ENCODE assay signal across 27 cellular contexts in genomic region chr14:71416392-71416791, GRCh38.
DNase-seq lines count a peak whose midpoint lies in the region; ATAC-seq, FAIRE-seq and TF ChIP-seq lines count a peak whose summit lies in the region.
"Had no signal": no experiment of that assay in that cellular context is flagged by ENCODE, and none has a peak within 500 bp of the region (broad histone marks: within the 10 kb centered on the region; RNA-seq: fewer than 3 reads in every experiment).

No MANE protein-coding gene starts in this region.

- H3K27ac ChIP-seq in K562 (ENCODE audit: extremely low read depth, low read depth, low read length) = no peak overlapping the region; the same call in 2 of the 3 replicates
- H3K27ac ChIP-seq in uterus = no peak overlapping the region
- H3K27ac ChIP-seq: ascending aorta, BLaER1, left lung, upper lobe of right lung had no signal

- in situ Hi-C loops in K562 (cut with MboI) = no loop called here

- no peaks in the 10 kb centered on the region for H3K36me3 Mint-ChIP-seq in T-helper 17 cell (ENCODE audit: low read depth)

- no peak for TF ChIP-seq RAD21 in K562 (CRISPR knock-in tag; conservative IDR thresholded peaks at IDR 0.05 in 1 of 2, IDR thresholded peaks at IDR 0.05 in 1 of 2)

- peaks cover 59% of the 10 kb centered on the region for H3K79me2 ChIP-seq in Loucy (ENCODE audit: insufficient read depth, low read length)
- no peaks in the 10 kb centered on the region for H3K79me2 ChIP-seq in K562 (ENCODE audit: control insufficient read depth, insufficient read depth, low read length)

- no peak overlapping the region for H2AFZ ChIP-seq in Loucy (ENCODE audit: low read length)
- H2AFZ ChIP-seq in K562 (ENCODE audit: low read depth, low read length) = no peak overlapping the region

- H3K27me3 ChIP-seq in Loucy (ENCODE audit: insufficient read depth, low read length, poor library complexity, severe bottlenecking) = no peaks in the 10 kb centered on the region
- no peaks in the 10 kb centered on the region for H3K27me3 ChIP-seq in K562 (ENCODE audit: control insufficient read depth in 2 of 2, insufficient read depth in 2 of 2, low read length in 2 of 2)
- no peaks in the 10 kb centered on the region for H3K27me3 ChIP-seq in uterus
- H3K27me3 ChIP-seq: ascending aorta, BLaER1, left lung, upper lobe of right lung had no signal

- intact Hi-C loops in K562 (cut with micrococcal nuclease) (no loop called here), uterus (cut with DNase I; ENCODE audit: low total_unique reads) (no loop called here)

- CTCF ChIA-PET in K562 (lab: Yijun Ruan, JAX; ENCODE audit: low intra/inter-chr PET ratio) = no interaction called here

- no peaks in the 10 kb centered on the region for H3K9me3 ChIP-seq in Loucy (ENCODE audit: insufficient read depth, low read depth, low read length)
- no peaks in the 10 kb centered on the region for H3K9me3 ChIP-seq in K562 (replicated peaks; ENCODE audit: control insufficient read depth, insufficient read depth, low read depth, low read length)
- no peaks in the 10 kb centered on the region for H3K9me3 ChIP-seq in uterus
- H3K9me3 ChIP-seq in T-helper 17 cell (ENCODE audit: control insufficient read depth, low read length, poor library complexity, severe bottlenecking) = no peaks in the 10 kb centered on the region
- H3K9me3 ChIP-seq: ascending aorta, BLaER1, left lung, upper lobe of right lung had no signal

- no peaks in the 10 kb centered on the region for H3K9me2 ChIP-seq in Loucy (replicated peaks; ENCODE audit: low read depth, low read length)

- DNase-seq in EL (peak; percentile 15), K562 (ENCODE audit: extremely low read depth in 1 of 4, low spot score in 3 of 4) (peak in 1 of 4 experiments; percentile 37), kidney tubule cell (ENCODE audit: low spot score) (peak; percentile 41), activated gamma-delta T cell (lab: John Stamatoyannopoulos, UW) (no peak), uterus (no peak), T-helper 17 cell (no peak)
- DNase-seq: activated CD4-positive, alpha-beta memory T cell treated with anti-CD3 and anti-CD28 coated beads for 36 hours; activated CD4-positive, CD25-positive, alpha-beta regulatory T cell; cerebellar nuclear complex; DND-41; foreskin fibroblast; left lung; midbrain; naive thymus-derived CD8-positive, alpha-beta T cell; NCI-H2171; NCI-H748 treated with DMSO at 0.1 percent for 48 hours; retina; small intestine; stimulated activated CD4-positive, alpha-beta T cell treated with anti-CD3 and anti-CD28 coated beads, Interleukin-2, amount 100 ng/mL, for 24 hours; T1000; upper lobe of right lung had no signal

- H3K27ac Mint-ChIP-seq in T-helper 17 cell = no peak overlapping the region
- H3K27ac Mint-ChIP-seq: activated CD4-positive, alpha-beta memory T cell treated with anti-CD3 and anti-CD28 coated beads for 36 hours; activated naive CD8-positive, alpha-beta T cell; activated T-helper 2 cell treated with anti-CD3 and anti-CD28 coated beads, Interferon-gamma antibody, Interleukin-2, Interleukin-4, amounts not matched to agents 10 μg/mL and 5 μg/mL and 100 μg/mL, durations not matched to agents 14 hours and 24 hours and 36 hours had no signal

- peaks cover 81% of the 10 kb centered on the region for H3K4me1 ChIP-seq in Loucy (ENCODE audit: insufficient read depth, low read length, poor library complexity, severe bottlenecking)
- H3K4me1 ChIP-seq in K562 (replicated peaks in 1 of 2; ENCODE audit: control insufficient read depth in 2 of 2, insufficient read depth in 2 of 2, low read length in 2 of 2) = peaks cover 0 to 9% of the 10 kb centered on the region in 2 experiments; a peak in 3 of 5 replicates
- no peaks in the 10 kb centered on the region for H3K4me1 ChIP-seq in uterus
- H3K4me1 ChIP-seq: BLaER1 had no signal

- FAIRE-seq in K562 (lab: Jason Lieb, UNC) = no peak
- FAIRE-seq: small intestine had no signal

- H3K4me3 ChIP-seq in Loucy (ENCODE audit: low read length, poor library complexity, severe bottlenecking) (no peak overlapping the region), K562 (no peak overlapping the region), uterus (no peak overlapping the region)
- H3K4me3 ChIP-seq: ascending aorta, BLaER1, left lung, upper lobe of right lung had no signal

- H3K36me3 ChIP-seq in Loucy (ENCODE audit: insufficient read depth, low read length) = 0 out of 2 replicates have a peak, but pooled peaks cover 3% of the 10 kb centered on the region
- no peaks in the 10 kb centered on the region for H3K36me3 ChIP-seq in K562 (ENCODE audit: control insufficient read depth, insufficient read depth, low read length)
- no peaks in the 10 kb centered on the region for H3K36me3 ChIP-seq in uterus
- H3K36me3 ChIP-seq: ascending aorta, BLaER1, left lung, upper lobe of right lung had no signal

- TF ChIP-seq POLR2A in K562 (conservative IDR thresholded peaks at IDR 0.05) (no peak), uterus (IDR thresholded peaks at IDR 0.05) (no peak)

- no peaks in the 10 kb centered on the region for H3K27me3 Mint-ChIP-seq in T-helper 17 cell
- H3K27me3 Mint-ChIP-seq: activated CD4-positive, alpha-beta memory T cell treated with anti-CD3 and anti-CD28 coated beads for 36 hours; activated naive CD8-positive, alpha-beta T cell; naive thymus-derived CD8-positive, alpha-beta T cell had no signal

- H4K20me1 ChIP-seq in Loucy (ENCODE audit: insufficient read depth, low read length, poor library complexity, severe bottlenecking) (no peaks in the 10 kb centered on the region), K562 (replicated peaks; ENCODE audit: control insufficient read depth, insufficient read depth, low read length) (no peaks in the 10 kb centered on the region)
- H4K20me1 ChIP-seq: BLaER1 had no signal

- peak overlapping the region; percentile 25 for H3K4me2 ChIP-seq in Loucy (ENCODE audit: low read depth, low read length, poor library complexity, severe bottlenecking)
- no peak overlapping the region for H3K4me2 ChIP-seq in K562 (ENCODE audit: insufficient read depth, low read length)
- H3K4me2 ChIP-seq: BLaER1 had no signal

- TF ChIP-seq CTCF in Loucy (conservative IDR thresholded peaks at IDR 0.05; ENCODE audit: low read length) (no peak), K562 (IDR thresholded peaks at IDR 0.05 in 2 of 3, conservative IDR thresholded peaks at IDR 0.05 in 1 of 3; ENCODE audit: insufficient read depth in 2 of 3, low read depth in 1 of 3, low read length in 3 of 3) (no peak), uterus (IDR thresholded peaks at IDR 0.05) (no peak)

- 41% methylated on average over 3 of the region's 3 CpGs for WGBS in K562 (ENCODE audit: insufficient coverage, low coverage, missing lambda C conversion rate)

- ATAC-seq in K562 (no peak), GM18858 (IDR thresholded peaks at IDR 0.05; ENCODE audit: unreplicated experiment) (no peak), T-helper 17 cell (no peak)
- ATAC-seq: left lung; naive thymus-derived CD8-positive, alpha-beta T cell; upper lobe of right lung had no signal

- H3K4me1 Mint-ChIP-seq in T-helper 17 cell = peaks cover 3% of the 10 kb centered on the region

- H3K9me1 ChIP-seq in K562 (ENCODE audit: control insufficient read depth, insufficient read depth, low read length) = no peaks in the 10 kb centered on the region

- peaks cover 28% of the 10 kb centered on the region; the same call in 1 of the 2 replicates for H3F3A ChIP-seq in Loucy (ENCODE audit: low read depth)

- peak overlapping the region; percentile 49 for H3K9ac ChIP-seq in Loucy (ENCODE audit: low read depth, low read length, poor library complexity, severe bottlenecking)
- no peak overlapping the region for H3K9ac ChIP-seq in K562 (ENCODE audit: insufficient read depth in 1 of 2, low read depth in 2 of 2, low read length in 2 of 2)
- H3K9ac ChIP-seq: BLaER1 had no signal

- no peak for TF ChIP-seq EP300 in K562 (IDR thresholded peaks at IDR 0.05; ENCODE audit: low read length)

- POLR2A ChIA-PET in K562 (lab: Yijun Ruan, JAX) = no interaction called here

- no peak overlapping the region for H3K4me3 Mint-ChIP-seq in T-helper 17 cell
- H3K4me3 Mint-ChIP-seq: activated CD4-positive, alpha-beta memory T cell treated with anti-CD3 and anti-CD28 coated beads for 36 hours; activated naive CD8-positive, alpha-beta T cell; naive thymus-derived CD8-positive, alpha-beta T cell had no signal

- no TSS peak for BruUV-seq in K562 (replicated peaks; lab: Mats Ljungman, UMichigan)

TF ChIP-seq in K562, 482 proteins besides CTCF, POLR2A, EP300 and RAD21 (continues in another document):
- peak; percentile 59; the same call in 1 of the 2 replicates for TF ChIP-seq MAFG (tag; conservative IDR thresholded peaks at IDR 0.05)
- TF ChIP-seq ZNF316 (IDR thresholded peaks at IDR 0.05) = peak; percentile 77
- peak; percentile 20; the same call in 1 of the 2 replicates for TF ChIP-seq MAFF (IDR thresholded peaks at IDR 0.05; ENCODE audit: low read length)
- TF ChIP-seq NFE2L1 (tag; IDR thresholded peaks at IDR 0.05; ENCODE audit: borderline replicate concordance, low read depth) = peak; percentile 37; the same call in 1 of the 2 replicates
- TF ChIP-seq SMAD4 (CRISPR knock-in tag; conservative IDR thresholded peaks at IDR 0.05) = no peak
- TF ChIP-seq NFE2 (IDR thresholded peaks at IDR 0.05; ENCODE audit: low read depth) = peak; percentile 64
- TF ChIP-seq C11orf30 (IDR thresholded peaks at IDR 0.05; ENCODE audit: low read depth) = peak; percentile 59
- TF ChIP-seq HNRNPLL (IDR thresholded peaks at IDR 0.05; ENCODE audit: low read depth, low read length, poor library complexity, severe bottlenecking) = no peak

Comparison
In these comparisons a context has a peak if more than half of its experiments do, and no peak if none do; other contexts are left out.
1. DNase-seq: peak in EL (single experiment) and kidney tubule cell (single experiment); none in activated gamma-delta T cell (single experiment), uterus (0 of 2) and T-helper 17 cell (0 of 3).